Comparison of ENCODE assay signal across 14 cellular contexts in the genomic region with DNA sequence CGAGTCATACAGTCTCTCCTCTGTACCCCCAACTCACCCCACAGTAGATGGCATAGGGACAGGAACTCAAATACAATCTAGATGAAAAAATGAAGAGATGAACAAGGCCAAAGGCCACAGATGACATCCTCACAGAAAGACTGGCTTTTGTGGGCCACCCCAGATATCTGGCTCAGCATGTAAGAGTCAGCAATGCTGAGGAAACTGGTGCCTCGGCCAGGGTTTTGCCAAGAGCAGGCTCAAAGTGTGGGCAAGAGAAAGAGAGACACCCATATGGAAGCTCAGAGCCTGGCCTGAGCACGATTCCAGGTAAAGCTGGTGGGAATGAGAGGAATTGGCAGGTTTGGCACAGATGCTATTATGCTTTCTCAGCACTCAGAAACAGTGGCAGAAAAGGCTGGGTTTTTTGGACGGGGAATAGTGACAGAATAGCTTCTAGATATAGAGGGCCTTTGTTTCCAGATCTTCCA.
A peak's percentile ranks its signal among the peaks of the same experiment; 100 is the strongest.
DNase-seq lines count a peak whose midpoint lies in the region; ATAC-seq and TF ChIP-seq lines count a peak whose summit lies in the region.
"Had no signal": no experiment of that assay in that cellular context is flagged by ENCODE, and none has a peak within 500 bp of the region (broad histone marks: within the 10 kb centered on the region; RNA-seq: fewer than 3 reads in every experiment).

No MANE protein-coding gene starts in this region.

- no peak for DNase-seq in CD8-positive, alpha-beta T cell
- DNase-seq in T-cell = no peak
- peak; percentile 13 for DNase-seq in dermis blood vessel endothelial cell
- peak; percentile 71 for DNase-seq in osteocyte (ENCODE audit: extremely low spot score, unreplicated experiment)
- no peak for DNase-seq in GM10248 (ENCODE audit: extremely low spot score)
- no peak for DNase-seq in inferior parietal cortex (ENCODE audit: extremely low spot score)
- no peak for DNase-seq in NCI-H2081 (lab: John Stamatoyannopoulos, UW)
- DNase-seq in T-helper 9 cell = no peak
- DNase-seq: Kasumi-1, left cardiac atrium, ovary, SHP77, tibial artery had no signal

- TF ChIP-seq CTCF in CD8-positive, alpha-beta T cell (IDR thresholded peaks at IDR 0.05) = no peak
- no peak for TF ChIP-seq CTCF in osteocyte (IDR thresholded peaks at IDR 0.05)
- no peak for TF ChIP-seq CTCF in GM10248 (IDR thresholded peaks at IDR 0.05; ENCODE audit: control extremely low read depth, extremely low read depth, low read depth, missing control alignments)

- peak overlapping the region; percentile 100 for H3K27ac Mint-ChIP-seq in CD8-positive, alpha-beta T cell
- H3K27ac Mint-ChIP-seq in T-cell = peak overlapping the region; percentile 100
- H3K27ac Mint-ChIP-seq in osteocyte (ENCODE audit: unreplicated experiment) = no peak overlapping the region

- peaks cover 7% of the 10 kb centered on the region for H3K9me3 Mint-ChIP-seq in CD8-positive, alpha-beta T cell
- peaks cover 0 to 4% (median 0%) of the 10 kb centered on the region in 3 donors for H3K9me3 Mint-ChIP-seq in T-cell
- H3K9me3 Mint-ChIP-seq in osteocyte (ENCODE audit: unreplicated experiment) = no peaks in the 10 kb centered on the region

- peaks cover 58% of the 10 kb centered on the region for H3K4me1 ChIP-seq in CD8-positive, alpha-beta T cell (ENCODE audit: insufficient read depth, low read length)
- H3K4me1 ChIP-seq: tibial artery had no signal

- peaks cover 7% of the 10 kb centered on the region for H3K9me3 ChIP-seq in CD8-positive, alpha-beta T cell (ENCODE audit: low read length)
- H3K9me3 ChIP-seq: ovary, tibial artery had no signal

- peak overlapping the region; percentile 41 for H3K4me3 Mint-ChIP-seq in CD8-positive, alpha-beta T cell
- H3K4me3 Mint-ChIP-seq in T-cell (peak overlapping the region in 2 of 3 donors; percentile 58 to 66), osteocyte (ENCODE audit: unreplicated experiment) (no peak overlapping the region)

- peak overlapping the region; percentile 65 for H3K27ac ChIP-seq in CD8-positive, alpha-beta T cell (ENCODE audit: low read depth, low read length)
- H3K27ac ChIP-seq: ovary, tibial artery had no signal

- no peak overlapping the region for H3K4me3 ChIP-seq in CD8-positive, alpha-beta T cell (ENCODE audit: low read depth, low read length)
- H3K4me3 ChIP-seq: ovary, tibial artery had no signal

- no peaks in the 10 kb centered on the region for H3K27me3 ChIP-seq in CD8-positive, alpha-beta T cell (ENCODE audit: insufficient read depth, low read length)
- H3K27me3 ChIP-seq: ovary, tibial artery had no signal

- POLR2A ChIA-PET in CD8-positive, alpha-beta T cell (lab: Charles Lee) = interaction anchor here (0.8 to 5.4 kb wide), 8 partner anchors 11 to 459 kb away, joined by 3 to 151 read pairs (median 6); no protein-coding TSS in a partner anchor
- POLR2A ChIA-PET in T-cell (lab: Charles Lee) = interaction anchor here (0.7 to 1.1 kb wide), 3 partner anchors 15 to 35 kb away, joined by 3 to 6 read pairs (median 3); no protein-coding TSS in a partner anchor
- POLR2A ChIA-PET in GM10248 (lab: Yijun Ruan, JAX) = no interaction called here

- no peaks in the 10 kb centered on the region for H3K36me3 ChIP-seq in CD8-positive, alpha-beta T cell (ENCODE audit: insufficient read depth, low read length)
- H3K36me3 ChIP-seq: ovary, tibial artery had no signal

- peaks cover 9% of the 10 kb centered on the region for H3K36me3 Mint-ChIP-seq in CD8-positive, alpha-beta T cell
- H3K36me3 Mint-ChIP-seq in T-cell (no peaks in the 10 kb centered on the region), osteocyte (ENCODE audit: unreplicated experiment) (no peaks in the 10 kb centered on the region)

- peaks cover 75% of the 10 kb centered on the region for H3K4me1 Mint-ChIP-seq in CD8-positive, alpha-beta T cell (ENCODE audit: low read depth)
- H3K4me1 Mint-ChIP-seq in T-cell (peaks cover 69 to 80% (median 78%) of the 10 kb centered on the region in 3 donors), osteocyte (ENCODE audit: unreplicated experiment) (peaks cover 2% of the 10 kb centered on the region)

- ATAC-seq in CD8-positive, alpha-beta T cell = no peak
- no peak for ATAC-seq in T-cell (replicated peaks in 1 of 4)
- ATAC-seq: HCT116 had no signal

- CTCF ChIA-PET in CD8-positive, alpha-beta T cell (lab: Charles Lee) = interaction anchor here (0.7 to 2.8 kb wide), 12 partner anchors 10 to 477 kb away, joined by 3 to 18 read pairs (median 3); no protein-coding TSS in a partner anchor
- CTCF ChIA-PET in T-cell (lab: Charles Lee) (interaction anchor here (1.2 to 1.7 kb wide), 3 partner anchors 15 to 18 kb away, joined by 6 to 8 read pairs (median 8); no protein-coding TSS in a partner anchor), GM10248 (lab: Yijun Ruan, JAX) (interaction anchor here (1.5 to 2.0 kb wide), 2 partner anchors 11 kb away, joined by 5 to 7 read pairs; no protein-coding TSS in a partner anchor)

- H3K27me3 Mint-ChIP-seq in CD8-positive, alpha-beta T cell (ENCODE audit: low read depth) = no peaks in the 10 kb centered on the region
- H3K27me3 Mint-ChIP-seq in T-cell (no peaks in the 10 kb centered on the region), osteocyte (ENCODE audit: unreplicated experiment) (peaks cover 2% of the 10 kb centered on the region)

- intact Hi-C loops in CD8-positive, alpha-beta T cell (cut with DNase I, micrococcal nuclease) = loop anchor here (1.0 to 2.0 kb wide), 2 partner anchors 16 to 17 kb away; no protein-coding TSS in a partner anchor

Comparison
In these comparisons a context has a peak if more than half of its experiments do, and no peak if none do; other contexts are left out.
1. DNase-seq: peak in dermis blood vessel endothelial cell (single experiment) and osteocyte (single experiment); none in CD8-positive, alpha-beta T cell (0 of 7), T-cell (0 of 34), GM10248 (single experiment), inferior parietal cortex (single experiment), NCI-H2081 (0 of 2) and T-helper 9 cell (single experiment).